Comparison of ENCODE assay signal across 8 cellular contexts in genomic region chr22:41833369-41834004, GRCh38. TPM values are rescaled to one million over a fixed set of nuclear protein-coding genes. Genes with fewer than 3 reads are reported as not detected.
DNase-seq lines count a peak whose midpoint lies in the region; ATAC-seq and TF ChIP-seq lines count a peak whose summit lies in the region.

No MANE protein-coding gene starts in this region.

- H3K27ac ChIP-seq in ACC112 (ENCODE audit: low read depth, low read length) (peak overlapping the region; percentile 72), left lung (peak overlapping the region; percentile 94 to 96)

- no peaks in the 10 kb centered on the region for H3K9me3 Mint-ChIP-seq in activated B cell treated with CpG ODN at 0.5 μM for 24 hours

- peak overlapping the region; percentile 92 for H3K27ac Mint-ChIP-seq in activated B cell treated with CpG ODN at 0.5 μM for 24 hours

- H3K4me1 ChIP-seq in ACC112 (ENCODE audit: control insufficient read depth, insufficient read depth, low read length, unreplicated experiment) = no peaks in the 10 kb centered on the region
- H3K4me1 ChIP-seq in left lung = peaks cover 3 to 57% of the 10 kb centered on the region in 2 donors

- H3K79me2 ChIP-seq in ACC112 (ENCODE audit: control insufficient read depth, insufficient read depth, low read length, unreplicated experiment) = peaks cover 16% of the 10 kb centered on the region

- ATAC-seq in GM18519 (IDR thresholded peaks at IDR 0.05; ENCODE audit: low FRiP score, unreplicated experiment) = peak; percentile 12
- peak; percentile 12 for ATAC-seq in HG03342 (IDR thresholded peaks at IDR 0.05; ENCODE audit: unreplicated experiment)
- ATAC-seq in activated B cell treated with CpG ODN at 0.5 μM for 24 hours (ENCODE audit: low read depth) = peak; percentile 2
- peak; percentile 26 for ATAC-seq in left lung

- DNase-seq in activated B cell treated with CpG ODN at 0.5 μM for 24 hours (peak; percentile 61), choroid plexus epithelial cell (ENCODE audit: low read depth) (no peak), left lung (peak; percentile 62 to 86), DMS153 treated with DMSO at 0.1 percent for 48 hours (lab: John Stamatoyannopoulos, UW; ENCODE audit: unreplicated experiment) (no peak)
- peak; percentile 30 to 41 for DNase-seq in stimulated activated CD4-positive, alpha-beta T cell treated with anti-CD3 and anti-CD28 coated beads, Interleukin-4, amount 100 ng/mL, for 4 hours

- peaks cover 44% of the 10 kb centered on the region for H3K36me3 Mint-ChIP-seq in activated B cell treated with CpG ODN at 0.5 μM for 24 hours (ENCODE audit: low read depth)

- no peaks in the 10 kb centered on the region for H3K27me3 ChIP-seq in ACC112 (ENCODE audit: insufficient read depth, low read length)
- H3K27me3 ChIP-seq in left lung = no peaks in the 10 kb centered on the region

- H3K4me1 Mint-ChIP-seq in activated B cell treated with CpG ODN at 0.5 μM for 24 hours = peaks cover 67% of the 10 kb centered on the region

- H3K27me3 Mint-ChIP-seq in activated B cell treated with CpG ODN at 0.5 μM for 24 hours = no peaks in the 10 kb centered on the region

- H3K36me3 ChIP-seq in ACC112 (ENCODE audit: insufficient read depth, low read length) (no peaks in the 10 kb centered on the region), left lung (peaks cover 0 to 21% of the 10 kb centered on the region in 2 donors)

- POLR2A ChIA-PET in activated B cell treated with CpG ODN at 0.5 μM for 24 hours (lab: Charles Lee) = interaction anchor here (0.6 to 11.0 kb wide), 39 partner anchors 9 to 781 kb away, joined by 3 to 221 read pairs (median 7); partner anchors contain the start of genes CCDC134, CENPM, DESI1 and MEI1

- peak overlapping the region; percentile 32 for H2AFZ ChIP-seq in ACC112 (ENCODE audit: low read length, unreplicated experiment)

- no peaks in the 10 kb centered on the region for H3K9me3 ChIP-seq in left lung

- peak overlapping the region; percentile 82 for H3K4me3 ChIP-seq in ACC112 (ENCODE audit: low read depth, low read length)
- peak overlapping the region; percentile 95 for H3K4me3 ChIP-seq in choroid plexus epithelial cell (ENCODE audit: low read depth, low read length)
- H3K4me3 ChIP-seq in left lung = peak overlapping the region; percentile 87 to 98

- TF ChIP-seq CTCF in activated B cell treated with CpG ODN at 0.5 μM for 24 hours (IDR thresholded peaks at IDR 0.05) (no peak), choroid plexus epithelial cell (conservative IDR thresholded peaks at IDR 0.05; ENCODE audit: low read depth, low read length) (no peak), left lung (IDR thresholded peaks at IDR 0.05) (no peak)

- H3K4me3 Mint-ChIP-seq in activated B cell treated with CpG ODN at 0.5 μM for 24 hours = peak overlapping the region; percentile 98

- CTCF ChIA-PET in activated B cell treated with CpG ODN at 0.5 μM for 24 hours (lab: Charles Lee) = interaction anchor here (0.8 to 2.7 kb wide), 9 partner anchors 9 to 136 kb away, joined by 3 to 14 read pairs (median 4); partner anchors contain the start of genes CCDC134 and TNFRSF13C

- intact Hi-C loops in activated B cell treated with CpG ODN at 0.5 μM for 24 hours (cut with micrococcal nuclease) (loop anchor here (1.0 to 2.0 kb wide), 6 partner anchors 29 to 257 kb away; partner anchors contain the start of genes NDUFA6 and SMDT1), left lung (cut with DNase I) (no loop called here)

RNA-seq across cellular contexts. Expression of gene SREBF2, which starts 0.6 kb away (rescaled TPM):
- total RNA-seq in activated B cell treated with CpG ODN at 0.5 μM for 24 hours (253 and 307 TPM in 2 replicates), left lung (100 to 1,000 TPM; 130 to 162 TPM)

RNA-seq across cellular contexts. Expression of gene CCDC134, which starts 33.0 kb away (rescaled TPM):
- 9.2 and 13.2 TPM in 2 replicates for total RNA-seq in activated B cell treated with CpG ODN at 0.5 μM for 24 hours
- 10 to 100 TPM in 1 of 2 donors, 1 to 10 TPM in 1; 9.7 to 14.1 TPM for total RNA-seq in left lung

Comparison
In these comparisons a context has a peak if more than half of its experiments do, and no peak if none do; other contexts are left out.
1. DNase-seq: peak in activated B cell treated with CpG ODN at 0.5 μM for 24 hours (single experiment), left lung (2 of 2) and stimulated activated CD4-positive, alpha-beta T cell treated with anti-CD3 and anti-CD28 coated beads, Interleukin-4, amount 100 ng/mL, for 4 hours (2 of 2); none in choroid plexus epithelial cell (single experiment) and DMS153 treated with DMSO at 0.1 percent for 48 hours (single experiment).
2. Peak in every context shown above with its lines, with median percentiles within 50 percentile points of each other: H3K4me3 ChIP-seq and ATAC-seq.